In the genomic region with DNA sequence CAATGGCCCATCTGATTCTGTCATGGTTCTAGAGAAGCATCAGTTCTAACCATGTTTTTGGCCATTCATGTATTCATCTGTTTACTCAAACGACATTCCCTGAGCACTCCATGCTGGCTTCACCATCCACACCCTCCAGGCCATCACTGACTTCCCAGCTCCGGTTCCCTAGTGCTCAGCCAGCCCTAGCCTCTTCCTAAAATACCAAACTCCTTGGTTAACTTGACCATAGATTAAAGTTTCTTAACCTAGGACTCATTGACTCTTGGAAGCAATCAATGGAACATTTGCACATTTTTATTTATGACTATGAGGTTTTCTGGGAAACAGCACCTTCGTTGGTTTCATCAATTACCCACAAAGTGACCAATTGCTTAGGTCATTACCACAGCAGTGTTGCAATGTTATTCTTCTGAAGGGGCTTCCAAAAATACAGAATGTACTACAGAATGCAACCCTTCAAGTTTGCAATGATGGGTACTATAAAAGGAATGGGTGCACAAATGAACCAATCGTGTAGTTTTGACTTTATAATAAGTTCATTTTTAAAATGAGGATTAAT, we compare ENCODE assay signal across 27 cellular contexts. TPM values are rescaled to one million over a fixed set of nuclear protein-coding genes. Genes with fewer than 3 reads are reported as not detected.
DNase-seq lines count a peak whose midpoint lies in the region; ATAC-seq and TF ChIP-seq lines count a peak whose summit lies in the region.
"Had no signal": no experiment of that assay in that cellular context is flagged by ENCODE, and none has a peak within 500 bp of the region (broad histone marks: within the 10 kb centered on the region; RNA-seq: fewer than 3 reads in every experiment).

No MANE protein-coding gene starts in this region.

- intact Hi-C loops in sciatic nerve (cut with DNase I) = no loop called here

- H3K4me2 ChIP-seq in fibroblast of lung (ENCODE audit: extremely low read depth, insufficient read depth, low read length) = no peak overlapping the region
- H3K4me2 ChIP-seq: GM23338 had no signal

- ATAC-seq in sciatic nerve = peak; percentile 74
- ATAC-seq: GM23338 had no signal

- H3K27ac ChIP-seq in fibroblast of lung (ENCODE audit: insufficient read depth, low read length) = no peak overlapping the region
- H3K27ac ChIP-seq: SK-N-MC had no signal

- H2AFZ ChIP-seq in fibroblast of lung (ENCODE audit: low read length) = no peak overlapping the region
- H2AFZ ChIP-seq: GM23338 had no signal

- H3K4me1 ChIP-seq in fibroblast of lung (ENCODE audit: control insufficient read depth, extremely low read depth, insufficient read depth, low read length) = no peaks in the 10 kb centered on the region
- H3K4me1 ChIP-seq: HAP-1 had no signal

- DNase-seq in NOMO-1 treated with DMSO at 0.1 percent for 48 hours (lab: John Stamatoyannopoulos, UW; ENCODE audit: unreplicated experiment) = peak; percentile 20
- DNase-seq in NOMO-1 treated with dmso at 0.1 percent for 144 hours (lab: John Stamatoyannopoulos, UW; ENCODE audit: unreplicated experiment) = no peak
- DNase-seq in fibroblast of lung (ENCODE audit: low read depth in 2 of 2) = peak; percentile 12 to 18
- DNase-seq in sciatic nerve (ENCODE audit: low spot score) = no peak
- DNase-seq in cerebellum (ENCODE audit: low spot score) = no peak
- DNase-seq in NCI-H128 (lab: John Stamatoyannopoulos, UW; ENCODE audit: unreplicated experiment) = no peak
- DNase-seq in DMS79 treated with DMSO at 0.1 percent for 48 hours (lab: John Stamatoyannopoulos, UW) = no peak
- DNase-seq: 8988T; ACHN; CD8-positive, alpha-beta memory T cell; DMS 273 treated with DMSO at 0.1 percent for 48 hours; DMS79; GF-D8; Karpas-422; NCI-H1092; NCI-H1436; NCI-H187; NCI-H2081 treated with DMSO at 0.1 percent for 48 hours; NCI-H2171; NCI-H226; NCI-H510A; NCI-H69; SIG-M5 had no signal

- no peaks in the 10 kb centered on the region for H3K9me3 ChIP-seq in fibroblast of lung (ENCODE audit: control insufficient read depth, insufficient read depth, low read depth, low read length)
- H3K9me3 ChIP-seq: BE2C, HAP-1 had no signal

- H3K79me2 ChIP-seq in fibroblast of lung (ENCODE audit: control insufficient read depth, insufficient read depth, low read length) = no peaks in the 10 kb centered on the region

- H3K9ac ChIP-seq in fibroblast of lung (ENCODE audit: insufficient read depth, low read length) = no peak overlapping the region

- H3K27me3 ChIP-seq in fibroblast of lung (ENCODE audit: control insufficient read depth, insufficient read depth, low read length) = no peaks in the 10 kb centered on the region
- H3K27me3 ChIP-seq: BE2C had no signal

- no peak overlapping the region for H3K4me3 ChIP-seq in fibroblast of lung (replicated peaks in 1 of 4; ENCODE audit: control extremely low read depth in 1 of 4, insufficient read depth in 1 of 4, low read depth in 3 of 4, low read length in 4 of 4)
- H3K4me3 ChIP-seq: GM23338, HAP-1, SK-N-MC had no signal

- no peak for TF ChIP-seq CTCF in fibroblast of lung (conservative IDR thresholded peaks at IDR 0.05 in 1 of 2, IDR thresholded peaks at IDR 0.05 in 1 of 2; ENCODE audit: low read depth in 1 of 2, low read length in 2 of 2)

- no peaks in the 10 kb centered on the region for H4K20me1 ChIP-seq in fibroblast of lung (ENCODE audit: control insufficient read depth, extremely low read depth, insufficient read depth, low read length)

- H3K36me3 ChIP-seq in fibroblast of lung (ENCODE audit: control insufficient read depth, insufficient read depth, low read length) = no peaks in the 10 kb centered on the region
- H3K36me3 ChIP-seq: BE2C, HAP-1 had no signal

RNA-seq across cellular contexts. Expression of gene SLC25A36, which starts 27.2 kb away (rescaled TPM):
- 55.0 and 78.6 TPM in 2 replicates for total RNA-seq in fibroblast of lung
- 29.7 and 53.6 TPM in 2 replicates for polyA plus RNA-seq in fibroblast of lung
- 18.1 and 23.7 TPM in 2 replicates for polyA plus RNA-seq in fibroblast of lung (2012)
- polyA minus RNA-seq in fibroblast of lung (ENCODE audit: low replicate concordance) = 1.5 and 1.8 TPM in 2 replicates
- total RNA-seq in sciatic nerve = 96.6 TPM
- 187 TPM for total RNA-seq in cerebellum

Comparison
In these comparisons a context has a peak if more than half of its experiments do, and no peak if none do; other contexts are left out.
1. DNase-seq: peak in NOMO-1 treated with DMSO at 0.1 percent for 48 hours (single experiment) and fibroblast of lung (2 of 2); none in NOMO-1 treated with dmso at 0.1 percent for 144 hours (single experiment), sciatic nerve (single experiment), cerebellum (single experiment), NCI-H128 (single experiment) and DMS79 treated with DMSO at 0.1 percent for 48 hours (single experiment).